ENCODE assay signal across 14 cellular contexts in the genomic region with DNA sequence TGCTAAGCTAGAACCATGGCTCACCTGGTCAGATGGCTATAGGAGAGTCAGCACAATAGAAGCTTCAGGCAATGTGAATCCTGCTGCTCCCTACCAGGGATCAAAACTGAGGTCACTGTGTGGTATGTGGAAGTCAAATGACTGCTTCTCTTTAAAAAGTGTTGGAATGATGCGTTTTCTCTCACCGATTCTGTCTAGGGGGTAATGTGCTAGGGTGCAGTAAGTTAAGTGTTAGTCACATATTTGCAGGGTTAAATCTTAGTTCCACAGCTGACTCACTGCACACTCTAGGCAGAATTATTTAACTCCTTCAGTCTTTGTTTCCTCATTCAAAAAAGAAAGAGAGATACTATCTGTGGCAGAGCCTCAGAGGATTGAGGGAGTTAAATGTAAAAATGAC.
DNase-seq lines count a peak whose midpoint lies in the region; ATAC-seq and TF ChIP-seq lines count a peak whose summit lies in the region.
"Had no signal": no experiment of that assay in that cellular context is flagged by ENCODE, and none has a peak within 500 bp of the region (broad histone marks: within the 10 kb centered on the region; RNA-seq: fewer than 3 reads in every experiment).

No MANE protein-coding gene starts in this region.

- H3K79me2 ChIP-seq in ACC112 (ENCODE audit: control insufficient read depth, insufficient read depth, low read length, unreplicated experiment) = no peaks in the 10 kb centered on the region

- peak overlapping the region; percentile 32 for H3K4me3 ChIP-seq in ACC112 (ENCODE audit: low read depth, low read length)
- H3K4me3 ChIP-seq in cardiac fibroblast (replicated peaks in 1 of 2; ENCODE audit: low read depth in 2 of 2, low read length in 2 of 2) = no peak overlapping the region
- no peak overlapping the region for H3K4me3 ChIP-seq in mesodermal cell (ENCODE audit: extremely low read depth, insufficient read depth, low read length, poor library complexity, severe bottlenecking)
- H3K4me3 ChIP-seq in SJCRH30 = no peak overlapping the region

- ATAC-seq in Right ventricle myocardium inferior = no peak
- ATAC-seq in GM21526 (IDR thresholded peaks at IDR 0.05; ENCODE audit: low FRiP score, unreplicated experiment) = no peak
- ATAC-seq: activated T-helper 17 cell treated with anti-CD3 and anti-CD28 coated beads, Interleukin-2, amount 50 U/mL, for 72 hours had no signal

- peak overlapping the region; percentile 69 for H3K27ac ChIP-seq in ACC112 (ENCODE audit: low read depth, low read length)
- H3K27ac ChIP-seq in mesodermal cell (ENCODE audit: low read depth, low read length, severe bottlenecking) = peak overlapping the region; percentile 89
- no peak overlapping the region for H3K27ac ChIP-seq in SJCRH30

- no peaks in the 10 kb centered on the region for H3K36me3 ChIP-seq in ACC112 (ENCODE audit: insufficient read depth, low read length)
- H3K36me3 ChIP-seq in mesodermal cell (ENCODE audit: control insufficient read depth, insufficient read depth, low read length) = no peaks in the 10 kb centered on the region
- H3K36me3 ChIP-seq in SJCRH30 = no peaks in the 10 kb centered on the region

- peaks cover 22% of the 10 kb centered on the region for H3K4me1 ChIP-seq in ACC112 (ENCODE audit: control insufficient read depth, insufficient read depth, low read length, unreplicated experiment)
- H3K4me1 ChIP-seq in mesodermal cell (ENCODE audit: control insufficient read depth, insufficient read depth, low read length, poor library complexity, severe bottlenecking) = peaks cover 24% of the 10 kb centered on the region
- H3K4me1 ChIP-seq in SJCRH30 = no peaks in the 10 kb centered on the region

- intact Hi-C loops in Right ventricle myocardium inferior (cut with DNase I) = no loop called here

- TF ChIP-seq CTCF in cardiac fibroblast (IDR thresholded peaks at IDR 0.05; ENCODE audit: low read depth, low read length) = no peak

- DNase-seq in HS-5 (ENCODE audit: low read depth) = peak; percentile 56
- peak; percentile 26 to 61 for DNase-seq in cardiac fibroblast (ENCODE audit: low read depth in 2 of 2)
- no peak for DNase-seq in Right ventricle myocardium inferior (ENCODE audit: missing footprints)
- no peak for DNase-seq in SJCRH30
- no peak for DNase-seq in SIG-M5 (lab: John Stamatoyannopoulos, UW)
- DNase-seq: activated CD4-positive, alpha-beta T cell treated with anti-CD3 and anti-CD28 coated beads, Interleukin-2, amount 50 U/mL, for 1 hour; NCI-H1436; NCI-H526; nephron progenitor cell; small intestine had no signal

- no peaks in the 10 kb centered on the region for H3K27me3 ChIP-seq in ACC112 (ENCODE audit: insufficient read depth, low read length)
- H3K27me3 ChIP-seq in SJCRH30 = no peaks in the 10 kb centered on the region

- H2AFZ ChIP-seq in ACC112 (ENCODE audit: low read length, unreplicated experiment) = no peak overlapping the region

- 61% methylated on average over 2 of the region's 2 CpGs; no CpG with 5 or more reads in 1 of the 2 experiments for WGBS in mesodermal cell (ENCODE audit: insufficient coverage in 2 of 2), 2 experiments

- no peaks in the 10 kb centered on the region for H3K9me3 ChIP-seq in mesodermal cell (ENCODE audit: control insufficient read depth, low read length)
- no peaks in the 10 kb centered on the region for H3K9me3 ChIP-seq in SJCRH30 (replicated peaks)

Comparison
In these comparisons a context has a peak if more than half of its experiments do, and no peak if none do; other contexts are left out.
1. DNase-seq: peak in HS-5 (single experiment) and cardiac fibroblast (2 of 2); none in Right ventricle myocardium inferior (single experiment), SJCRH30 (0 of 2) and SIG-M5 (single experiment).